In genomic region chr5:172209714-172210113, GRCh38 we compare ENCODE assay signal across 10 cellular contexts. TPM values are rescaled to one million over a fixed set of nuclear protein-coding genes. Genes with fewer than 3 reads are reported as not detected.
"Had no signal": no experiment of that assay in that cellular context is flagged by ENCODE, and none has a peak within 500 bp of the region (broad histone marks: within the 10 kb centered on the region; RNA-seq: fewer than 3 reads in every experiment).

No MANE protein-coding gene starts in this region.

- ATAC-seq: HCT116 had no signal

- H3K9ac ChIP-seq: GM23248 had no signal

- H3K9me3 ChIP-seq: HAP-1 had no signal

- H3K4me1 ChIP-seq: HAP-1 had no signal

- FAIRE-seq: HTR-8/SVneo had no signal

- H3K4me3 ChIP-seq: GM23248, HAP-1 had no signal

- H3K27ac Mint-ChIP-seq: IgD-negative memory B cell had no signal

- H2AFZ ChIP-seq: GM23248 had no signal

- H3K4me3 Mint-ChIP-seq: IgD-negative memory B cell had no signal

- H3K27me3 Mint-ChIP-seq: IgD-negative memory B cell had no signal

- DNase-seq: GM23248, GOT3, H7, KG1 had no signal

- H3K27ac ChIP-seq: GM23248 had no signal

- H3K9me3 Mint-ChIP-seq: IgD-negative memory B cell had no signal

RNA-seq across cellular contexts. Expression of gene EFCAB9, which starts 15.7 kb away (rescaled TPM):
- total RNA-seq: GM23248, H4, H7, HT-29 had no signal
- polyA plus RNA-seq: GM23248, IgD-negative memory B cell had no signal
